In genomic region chr5:151252762-151253603, GRCh38 we compare ENCODE assay signal across 8 cellular contexts. TPM values are rescaled to one million over a fixed set of nuclear protein-coding genes. Genes with fewer than 3 reads are reported as not detected.
DNase-seq lines count a peak whose midpoint lies in the region; ATAC-seq and TF ChIP-seq lines count a peak whose summit lies in the region.

TSS of gene GM2A (plus strand) at chr5:151253185. CDS start at chr5:151253217, 32 bp downstream.

- WGBS in lung, 2 donors: 0 to 2% methylated on average over 41 to 52 of the region's 52 CpGs

- CTCF ChIA-PET in activated CD8-positive, alpha-beta memory T cell treated with anti-CD3 and anti-CD28 coated beads for 36 hours (lab: Charles Lee): interaction anchor here (0.6 to 1.2 kb wide), 5 partner anchors 11 to 103 kb away, joined by 3 to 4 read pairs (median 4); no protein-coding TSS in a partner anchor

- H3K36me3 ChIP-seq in lung (ENCODE audit: control insufficient read depth in 2 of 2, insufficient read depth in 2 of 2, low read length in 2 of 2): no peaks in the 10 kb centered on the region

- peak within 1 kb of the TSS; percentile 55 to 84 for H3K27ac ChIP-seq in lung (ENCODE audit: low read depth in 1 of 2, low read length in 1 of 2)

- peak; percentile 93 for ATAC-seq in lung (ENCODE audit: insufficient read depth, low FRiP score)

- peaks cover 7% of the 10 kb centered on the region in 2 donors for H3K4me1 ChIP-seq in lung (ENCODE audit: control insufficient read depth in 2 of 2, insufficient read depth in 2 of 2, low read length in 2 of 2)

- peak within 1 kb of the TSS; percentile 76 for H3K4me3 ChIP-seq in lung

- TF ChIP-seq CTCF in GM20000 (IDR thresholded peaks at IDR 0.05; ENCODE audit: extremely low read depth, missing control alignments) (no peak), lung (IDR thresholded peaks at IDR 0.05; ENCODE audit: control extremely low read depth, extremely low read depth) (no peak)

- H3K9me3 ChIP-seq in lung (ENCODE audit: control insufficient read depth in 2 of 2, insufficient read depth in 1 of 2, low read length in 1 of 2): no peaks in the 10 kb centered on the region

- H3K27me3 ChIP-seq in lung (ENCODE audit: control insufficient read depth, insufficient read depth): no peaks in the 10 kb centered on the region

- DNase-seq in CMK (ENCODE audit: low read depth) (peak; percentile 91), GM20000 (ENCODE audit: low spot score) (peak; percentile 95), HT-29 (ENCODE audit: low spot score) (peak; percentile 99), NOMO-1 (lab: John Stamatoyannopoulos, UW; ENCODE audit: unreplicated experiment in 2 of 2) (peak; percentile 99), lung (ENCODE audit: low spot score) (peak; percentile 100)
- peak; percentile 96 for DNase-seq in effector CD8-positive, alpha-beta T cell (lab: John Stamatoyannopoulos, UW)
- DNase-seq in stimulated activated CD4-positive, alpha-beta T cell treated with anti-CD3 and anti-CD28 coated beads, TNF-alpha, amount 100 ng/mL, for 4 hours (ENCODE audit: low read depth in 3 of 3): peak; percentile 95 to 96 (median 95)

- POLR2A ChIA-PET in activated CD8-positive, alpha-beta memory T cell treated with anti-CD3 and anti-CD28 coated beads for 36 hours (lab: Charles Lee): interaction anchor here (0.6 to 2.7 kb wide), 9 partner anchors 10 to 518 kb away, joined by 3 to 18 read pairs (median 5); partner anchors contain the start of genes CCDC69 and G3BP1

RNA-seq across cellular contexts. Expression of gene GM2A, which starts in this region (rescaled TPM):
- 13.0 and 14.7 TPM in 2 replicates for total RNA-seq in HT-29 (2014; rRNA removed; shearing (Covaris generic))
- 10 to 100 TPM; 12.8 to 14.9 TPM for total RNA-seq in activated CD8-positive, alpha-beta memory T cell treated with anti-CD3 and anti-CD28 coated beads for 36 hours
- total RNA-seq in lung: 10 to 100 TPM; 31.3 to 78.7 TPM
- 10 to 100 TPM; 36.5 to 39.7 TPM for polyA plus RNA-seq in lung

Comparison
In these comparisons a context has a peak if more than half of its experiments do, and no peak if none do; other contexts are left out.
1. Peak in every context shown above with its lines: DNase-seq, ATAC-seq, H3K4me3 ChIP-seq and H3K27ac ChIP-seq.